Comparison of ENCODE assay signal across 11 cellular contexts in genomic region chr16:89365044-89365467, GRCh38.
DNase-seq lines count a peak whose midpoint lies in the region; FAIRE-seq and TF ChIP-seq lines count a peak whose summit lies in the region.
"Had no signal": no experiment of that assay in that cellular context is flagged by ENCODE, and none has a peak within 500 bp of the region (broad histone marks: within the 10 kb centered on the region; RNA-seq: fewer than 3 reads in every experiment).

No MANE protein-coding gene starts in this region.

- no peaks in the 10 kb centered on the region for H3K9me3 ChIP-seq in esophagus squamous epithelium
- H3K9me3 ChIP-seq in stomach = no peaks in the 10 kb centered on the region
- H3K9me3 ChIP-seq in small intestine (ENCODE audit: control insufficient read depth, low read depth) = no peaks in the 10 kb centered on the region
- H3K9me3 ChIP-seq: Caco-2 had no signal

- TF ChIP-seq CTCF in esophagus squamous epithelium (IDR thresholded peaks at IDR 0.05) (no peak), stomach (IDR thresholded peaks at IDR 0.05) (no peak)

- peak; percentile 81 for FAIRE-seq in RCC 7860 (lab: Jason Lieb, UNC)
- no peak for FAIRE-seq in small intestine (lab: Jason Lieb, UNC)

- H3K4me3 ChIP-seq in esophagus squamous epithelium = no peak overlapping the region
- H3K4me3 ChIP-seq in stomach = no peak overlapping the region
- no peak overlapping the region for H3K4me3 ChIP-seq in small intestine (ENCODE audit: low read depth in 1 of 2, low read length in 2 of 2)

- H3K36me3 ChIP-seq in esophagus squamous epithelium (no peaks in the 10 kb centered on the region), stomach (peaks cover 0 to 2% (median 0%) of the 10 kb centered on the region in 4 donors), small intestine (ENCODE audit: control insufficient read depth in 2 of 2, insufficient read depth in 2 of 2, low read length in 2 of 2) (no peaks in the 10 kb centered on the region)

- H3K4me1 ChIP-seq in esophagus squamous epithelium = peaks cover 61 to 99% (median 76%) of the 10 kb centered on the region in 3 donors
- H3K4me1 ChIP-seq in stomach = peaks cover 49 to 99% (median 88%) of the 10 kb centered on the region in 4 donors
- peaks cover 5 to 13% of the 10 kb centered on the region in 2 donors for H3K4me1 ChIP-seq in small intestine (ENCODE audit: control insufficient read depth in 2 of 2, insufficient read depth in 1 of 2, low read depth in 1 of 2, low read length in 1 of 2)

- DNase-seq in activated T-cell treated with anti-CD3 and anti-CD28 coated beads, Interleukin-2, amount 50 U/mL, for 24 hours = no peak
- no peak for DNase-seq in activated T-cell treated with anti-CD3 and anti-CD28 coated beads, Interleukin-2, amount 50 U/mL, for 1 hour
- peak; percentile 78 for DNase-seq in RCC 7860 (ENCODE audit: low spot score)
- no peak for DNase-seq in esophagus squamous epithelium (lab: John Stamatoyannopoulos, UW)
- no peak for DNase-seq in stomach
- DNase-seq in NCI-H1092 (lab: John Stamatoyannopoulos, UW) = no peak
- no peak for DNase-seq in small intestine
- DNase-seq in stimulated activated CD8-positive, alpha-beta memory T cell treated with anti-CD3 and anti-CD28 coated beads, Interleukin-4, amount 100 ng/mL, for 48 hours = no peak
- DNase-seq: activated naive CD4-positive, alpha-beta T cell treated with anti-CD3 and anti-CD28 coated beads, Interleukin-2, amount 10 ng/mL, durations not matched to agents 7 days and 5 days; SIG-M5 had no signal

- peaks cover 60% of the 10 kb centered on the region for H3K36me3 Mint-ChIP-seq in activated T-cell treated with anti-CD3 and anti-CD28 coated beads, Interleukin-2, amount 50 U/mL, for 24 hours (ENCODE audit: low read depth)

- H3K27me3 Mint-ChIP-seq in activated T-cell treated with anti-CD3 and anti-CD28 coated beads, Interleukin-2, amount 50 U/mL, for 24 hours = no peaks in the 10 kb centered on the region
- H3K27me3 Mint-ChIP-seq: activated naive CD4-positive, alpha-beta T cell treated with anti-CD3 and anti-CD28 coated beads, Interleukin-2, amount 10 ng/mL, durations not matched to agents 7 days and 5 days had no signal

- H3K27ac Mint-ChIP-seq in activated T-cell treated with anti-CD3 and anti-CD28 coated beads, Interleukin-2, amount 50 U/mL, for 24 hours = peak overlapping the region; percentile 89
- H3K27ac Mint-ChIP-seq: activated naive CD4-positive, alpha-beta T cell treated with anti-CD3 and anti-CD28 coated beads, Interleukin-2, amount 10 ng/mL, durations not matched to agents 7 days and 5 days had no signal

- no peaks in the 10 kb centered on the region for H3K9me3 Mint-ChIP-seq in activated T-cell treated with anti-CD3 and anti-CD28 coated beads, Interleukin-2, amount 50 U/mL, for 24 hours
- H3K9me3 Mint-ChIP-seq: activated naive CD4-positive, alpha-beta T cell treated with anti-CD3 and anti-CD28 coated beads, Interleukin-2, amount 10 ng/mL, durations not matched to agents 7 days and 5 days had no signal

- H3K4me1 Mint-ChIP-seq in activated T-cell treated with anti-CD3 and anti-CD28 coated beads, Interleukin-2, amount 50 U/mL, for 24 hours (ENCODE audit: low read depth) = peaks cover 95% of the 10 kb centered on the region

- peak overlapping the region in 3 of 4 donors; percentile 50 to 81 (median 59) for H3K27ac ChIP-seq in esophagus squamous epithelium
- peak overlapping the region in 3 of 5 donors; percentile 41 to 58 (median 49) for H3K27ac ChIP-seq in stomach
- H3K27ac ChIP-seq in small intestine (ENCODE audit: low read depth in 1 of 2, low read length in 1 of 2) = no peak overlapping the region

- H3K27me3 ChIP-seq in esophagus squamous epithelium (no peaks in the 10 kb centered on the region), stomach (no peaks in the 10 kb centered on the region), small intestine (ENCODE audit: control insufficient read depth in 2 of 2, insufficient read depth in 2 of 2, low read length in 2 of 2) (no peaks in the 10 kb centered on the region)

- intact Hi-C loops in esophagus squamous epithelium (cut with DNase I) = no loop called here
- intact Hi-C loops in stomach (cut with DNase I; ENCODE audit: low total_unique reads) = no loop called here

- no peak for TF ChIP-seq POLR2A in esophagus squamous epithelium (IDR thresholded peaks at IDR 0.05)
- TF ChIP-seq POLR2A in stomach (IDR thresholded peaks at IDR 0.05) = no peak

- H3K4me3 Mint-ChIP-seq in activated T-cell treated with anti-CD3 and anti-CD28 coated beads, Interleukin-2, amount 50 U/mL, for 24 hours = no peak overlapping the region
- H3K4me3 Mint-ChIP-seq: activated naive CD4-positive, alpha-beta T cell treated with anti-CD3 and anti-CD28 coated beads, Interleukin-2, amount 10 ng/mL, durations not matched to agents 7 days and 5 days had no signal

- no peak for TF ChIP-seq EP300 in stomach (IDR thresholded peaks at IDR 0.05)

- 19 to 45% methylated on average over 2 of the region's 2 CpGs for WGBS in esophagus squamous epithelium, 2 donors
- WGBS in stomach, 5 donors = 37 to 52% (median 43%) methylated on average over 2 of the region's 2 CpGs
- WGBS in small intestine, 3 donors = 55 to 71% (median 66%) methylated on average over 2 of the region's 2 CpGs

Comparison
In these comparisons a context has a peak if more than half of its experiments do, and no peak if none do; other contexts are left out.
1. H3K27ac ChIP-seq: peak in esophagus squamous epithelium (3 of 4) and stomach (3 of 5); none in small intestine (0 of 2).